In genomic region chr18:58176915-58177717, GRCh38 we compare ENCODE assay signal across 11 cellular contexts.
DNase-seq lines count a peak whose midpoint lies in the region; TF ChIP-seq lines count a peak whose summit lies in the region.
"Had no signal": no experiment of that assay in that cellular context is flagged by ENCODE, and none has a peak within 500 bp of the region (broad histone marks: within the 10 kb centered on the region; RNA-seq: fewer than 3 reads in every experiment).

No MANE protein-coding gene starts in this region.

- no peak overlapping the region for H3K4me3 Mint-ChIP-seq in activated naive CD8-positive, alpha-beta T cell treated with anti-CD3 and anti-CD28 coated beads for 36 hours
- H3K4me3 Mint-ChIP-seq: activated T-cell treated with anti-CD3 and anti-CD28 coated beads, Interleukin-2, amount 50 U/mL, for 24 hours had no signal

- no peak for TF ChIP-seq CTCF in RWPE1 (conservative IDR thresholded peaks at IDR 0.05; ENCODE audit: low read depth)

- POLR2A ChIA-PET in RWPE1 (lab: Yijun Ruan, JAX; ENCODE audit: low non-redundant PET): no interaction called here

- H3K27me3 ChIP-seq in rectal smooth muscle tissue (ENCODE audit: control insufficient read depth, insufficient read depth, low read length): no peaks in the 10 kb centered on the region
- H3K27me3 ChIP-seq: SJCRH30 had no signal

- no peaks in the 10 kb centered on the region for H3K36me3 Mint-ChIP-seq in activated naive CD8-positive, alpha-beta T cell treated with anti-CD3 and anti-CD28 coated beads for 36 hours

- no peaks in the 10 kb centered on the region for H3K9me3 Mint-ChIP-seq in activated naive CD8-positive, alpha-beta T cell treated with anti-CD3 and anti-CD28 coated beads for 36 hours
- H3K9me3 Mint-ChIP-seq: activated T-cell treated with anti-CD3 and anti-CD28 coated beads, Interleukin-2, amount 50 U/mL, for 24 hours had no signal

- H3K4me1 Mint-ChIP-seq in activated naive CD8-positive, alpha-beta T cell treated with anti-CD3 and anti-CD28 coated beads for 36 hours: peaks cover 1% of the 10 kb centered on the region

- DNase-seq in Daoy (ENCODE audit: low read depth): peak; percentile 82
- DNase-seq in RWPE1 (ENCODE audit: low spot score): peak; percentile 35
- DNase-seq in fibroblast of the conjunctiva (ENCODE audit: low read depth): peak; percentile 86
- DNase-seq in activated naive CD8-positive, alpha-beta T cell treated with anti-CD3 and anti-CD28 coated beads for 36 hours: no peak
- no peak for DNase-seq in T-helper 2 cell
- no peak for DNase-seq in KBM-7
- no peak for DNase-seq in NCI-H1092 (lab: John Stamatoyannopoulos, UW)
- DNase-seq: activated T-cell treated with anti-CD3 and anti-CD28 coated beads, Interleukin-2, amount 50 U/mL, for 24 hours; H7; SJCRH30 had no signal

- H3K4me3 ChIP-seq in rectal smooth muscle tissue (ENCODE audit: low read length): peak overlapping the region; percentile 36
- H3K4me3 ChIP-seq: SJCRH30 had no signal

- H3K27me3 Mint-ChIP-seq in activated naive CD8-positive, alpha-beta T cell treated with anti-CD3 and anti-CD28 coated beads for 36 hours: peaks cover 7% of the 10 kb centered on the region

- H3K27ac ChIP-seq in RWPE1: peak overlapping the region; percentile 76
- H3K27ac ChIP-seq in rectal smooth muscle tissue (ENCODE audit: low read depth, low read length): no peak overlapping the region
- H3K27ac ChIP-seq: SJCRH30 had no signal

- in situ Hi-C loops in KBM-7 (cut with MboI; ENCODE audit: low pct_unique_long_range_greater_than_20kb, low sequenced_read_pairs): no loop called here

- no peak overlapping the region for H3K9ac ChIP-seq in rectal smooth muscle tissue (ENCODE audit: low read length)

- H3K36me3 ChIP-seq in rectal smooth muscle tissue (ENCODE audit: control insufficient read depth, insufficient read depth, low read length): no peaks in the 10 kb centered on the region
- H3K36me3 ChIP-seq: SJCRH30 had no signal

- H3K4me1 ChIP-seq in rectal smooth muscle tissue (ENCODE audit: control insufficient read depth, insufficient read depth, low read length): peaks cover 13% of the 10 kb centered on the region
- H3K4me1 ChIP-seq: SJCRH30 had no signal

- no peak overlapping the region for H3K27ac Mint-ChIP-seq in activated naive CD8-positive, alpha-beta T cell treated with anti-CD3 and anti-CD28 coated beads for 36 hours
- H3K27ac Mint-ChIP-seq: activated T-cell treated with anti-CD3 and anti-CD28 coated beads, Interleukin-2, amount 50 U/mL, for 24 hours had no signal

- CTCF ChIA-PET in RWPE1 (lab: Yijun Ruan, JAX): interaction anchor here (0.6 kb wide), 1 partner anchor 130 kb away, joined by 4 read pairs; no protein-coding TSS in a partner anchor

Comparison
In these comparisons a context has a peak if more than half of its experiments do, and no peak if none do; other contexts are left out.
1. DNase-seq: peak in Daoy (single experiment), RWPE1 (single experiment) and fibroblast of the conjunctiva (single experiment); none in activated naive CD8-positive, alpha-beta T cell treated with anti-CD3 and anti-CD28 coated beads for 36 hours (single experiment), T-helper 2 cell (0 of 5), KBM-7 (single experiment) and NCI-H1092 (single experiment).